1 cellular context compared by ENCODE assay signal in genomic region chr9:34646211-34647083, GRCh38.
TF ChIP-seq lines count a peak whose summit lies in the region.

TSS of gene GALT (plus strand) at chr9:34646675. CDS start at chr9:34646705, 30 bp downstream.

TF ChIP-seq in HepG2, 621 proteins besides CTCF, POLR2A, EP300 and RAD21 (continued from another document and continues in another):
- no peak for TF ChIP-seq CEBPB (IDR thresholded peaks at IDR 0.05; ENCODE audit: borderline replicate concordance, low read depth, low read length)
- no peak for TF ChIP-seq ZNF740 (CRISPR knock-in tag; IDR thresholded peaks at IDR 0.05)
- TF ChIP-seq ATAD3A (CRISPR knock-in tag; IDR thresholded peaks at IDR 0.05): no peak
- TF ChIP-seq LBX2 (CRISPR knock-in tag; IDR thresholded peaks at IDR 0.05; ENCODE audit: borderline replicate concordance): no peak
- TF ChIP-seq DMTF1 (CRISPR knock-in tag; IDR thresholded peaks at IDR 0.05): no peak
- TF ChIP-seq ATF7-NPFF (CRISPR knock-in tag; IDR thresholded peaks at IDR 0.05; ENCODE audit: low read depth): peak; percentile 73; the same call in 1 of the 2 replicates
- TF ChIP-seq SPEN (CRISPR knock-in tag; IDR thresholded peaks at IDR 0.05; ENCODE audit: low read depth): peak; percentile 63; the same call in 1 of the 2 replicates
- no peak for TF ChIP-seq AHR (CRISPR knock-in tag; IDR thresholded peaks at IDR 0.05)
- no peak for TF ChIP-seq FOXP1 (IDR thresholded peaks at IDR 0.05)
- 0 out of 2 replicates have a peak, but pooled peaks have one; percentile 13 for TF ChIP-seq FOXP1 (CRISPR knock-in tag; IDR thresholded peaks at IDR 0.05)
- TF ChIP-seq RAD51 (IDR thresholded peaks at IDR 0.05; ENCODE audit: borderline replicate concordance): peak; percentile 89
- peak; percentile 93 for TF ChIP-seq PRDM10 (CRISPR knock-in tag; IDR thresholded peaks at IDR 0.05; ENCODE audit: low read depth)
- TF ChIP-seq BRF2 (CRISPR knock-in tag; IDR thresholded peaks at IDR 0.05): 0 out of 2 replicates have a peak, but pooled peaks have one; percentile 39
- TF ChIP-seq ZNF557 (CRISPR knock-in tag; IDR thresholded peaks at IDR 0.05): no peak
- peak; percentile 77 for TF ChIP-seq ZNF280D (CRISPR knock-in tag; IDR thresholded peaks at IDR 0.05)
- TF ChIP-seq ZBTB26 (CRISPR knock-in tag; IDR thresholded peaks at IDR 0.05; ENCODE audit: borderline replicate concordance): peak; percentile 40; the same call in 1 of the 2 replicates
- no peak for TF ChIP-seq ZNF83 (CRISPR knock-in tag; IDR thresholded peaks at IDR 0.05; ENCODE audit: borderline replicate concordance)
- TF ChIP-seq ATF2 (CRISPR knock-in tag; IDR thresholded peaks at IDR 0.05): peak; percentile 14; the same call in 1 of the 2 replicates
- TF ChIP-seq UBTF (CRISPR knock-in tag; IDR thresholded peaks at IDR 0.05): peak; percentile 91
- peak; percentile 58; the same call in 1 of the 2 replicates for TF ChIP-seq ZNF275 (CRISPR knock-in tag; IDR thresholded peaks at IDR 0.05; ENCODE audit: borderline replicate concordance)
- TF ChIP-seq E2F5 (CRISPR knock-in tag; conservative IDR thresholded peaks at IDR 0.05): no peak
- TF ChIP-seq TEAD2 (CRISPR knock-in tag; IDR thresholded peaks at IDR 0.05): no peak
- peak; percentile 77; the same call in 1 of the 2 replicates for TF ChIP-seq KLF6 (CRISPR knock-in tag; IDR thresholded peaks at IDR 0.05)
- peak; percentile 51; the same call in 1 of the 2 replicates for TF ChIP-seq REPIN1 (CRISPR knock-in tag; IDR thresholded peaks at IDR 0.05; ENCODE audit: borderline replicate concordance, low read depth)
- TF ChIP-seq ZNF737 (CRISPR knock-in tag; IDR thresholded peaks at IDR 0.05; ENCODE audit: borderline replicate concordance): peak; percentile 54; the same call in 1 of the 2 replicates
- peak; percentile 59; the same call in 1 of the 2 replicates for TF ChIP-seq ZNF768 (CRISPR knock-in tag; IDR thresholded peaks at IDR 0.05)
- no peak for TF ChIP-seq TERF1 (CRISPR knock-in tag; IDR thresholded peaks at IDR 0.05)
- no peak for TF ChIP-seq ZKSCAN1 (IDR thresholded peaks at IDR 0.05; ENCODE audit: low read length)
- TF ChIP-seq TAF1 (CRISPR knock-in tag; IDR thresholded peaks at IDR 0.05): peak; percentile 90
- no peak for TF ChIP-seq FLYWCH1 (CRISPR knock-in tag; IDR thresholded peaks at IDR 0.05)
- TF ChIP-seq ZNF552 (CRISPR knock-in tag; IDR thresholded peaks at IDR 0.05; ENCODE audit: borderline replicate concordance): peak; percentile 87
- TF ChIP-seq ATF1 (CRISPR knock-in tag; IDR thresholded peaks at IDR 0.05): no peak
- peak; percentile 83 for TF ChIP-seq ZNF777 (CRISPR knock-in tag; IDR thresholded peaks at IDR 0.05)
- peak; percentile 16 for TF ChIP-seq MED1 (CRISPR knock-in tag; IDR thresholded peaks at IDR 0.05)
